ENCODE assay signal across 1 cellular context in genomic region chr6:160767647-160768019, GRCh38.
TF ChIP-seq lines count a peak whose summit lies in the region.

No MANE protein-coding gene starts in this region.

TF ChIP-seq in GM23338, 12 proteins besides CTCF, POLR2A, EP300 and RAD21 (continued from another document):
- TF ChIP-seq REST (IDR thresholded peaks at IDR 0.05; ENCODE audit: unreplicated experiment) (no peak), STAT1 (IDR thresholded peaks at IDR 0.05; ENCODE audit: unreplicated experiment) (no peak), ZNF462 (CRISPR knock-in tag; IDR thresholded peaks at IDR 0.05) (no peak), JUNB (IDR thresholded peaks at IDR 0.05; ENCODE audit: unreplicated experiment) (no peak)
